In the genomic region with DNA sequence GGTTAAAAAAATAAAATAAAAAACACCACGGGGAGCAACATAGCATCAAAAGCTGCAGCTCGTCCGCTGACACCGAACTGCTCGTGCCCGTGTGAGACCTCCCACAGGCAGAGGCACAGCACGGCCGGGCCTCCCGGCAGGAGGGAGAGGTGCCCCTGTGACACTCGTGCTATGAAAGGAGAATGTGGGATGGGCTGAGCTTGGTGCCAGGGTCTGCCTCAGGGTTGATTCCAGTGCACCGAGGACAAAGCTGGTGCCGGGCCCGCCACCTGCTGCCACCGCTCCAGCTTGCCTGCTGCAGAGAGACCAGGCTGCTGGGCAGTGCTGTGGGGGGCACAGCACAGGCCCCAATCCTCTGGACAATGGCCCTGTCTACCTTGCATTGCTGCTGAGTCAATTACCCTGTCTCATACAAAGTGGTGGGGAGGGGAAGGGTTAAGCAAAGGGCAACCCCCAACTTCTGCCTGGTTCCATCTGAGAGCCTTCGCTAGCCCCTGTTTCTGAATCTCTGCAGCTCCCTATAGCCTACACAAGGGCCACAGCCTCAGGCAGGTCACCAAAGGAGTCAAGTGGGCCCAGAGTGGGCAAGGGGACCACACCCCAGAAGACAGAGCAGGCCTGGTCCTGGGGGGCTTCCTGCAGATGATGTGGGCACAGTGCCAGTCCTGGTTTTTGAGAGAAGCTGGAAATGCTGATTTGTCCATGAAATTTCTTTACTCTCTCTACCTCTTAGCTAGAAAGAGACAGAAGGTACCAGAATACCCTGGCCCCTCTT, we compare ENCODE assay signal across 22 cellular contexts.
DNase-seq lines count a peak whose midpoint lies in the region; ATAC-seq and TF ChIP-seq lines count a peak whose summit lies in the region.
"Had no signal": no experiment of that assay in that cellular context is flagged by ENCODE, and none has a peak within 500 bp of the region (broad histone marks: within the 10 kb centered on the region; RNA-seq: fewer than 3 reads in every experiment).

No MANE protein-coding gene starts in this region.

- H3K9me3 ChIP-seq in left ventricle myocardium inferior (replicated peaks): peaks cover 8% of the 10 kb centered on the region
- H3K9me3 ChIP-seq: MG63, SK-N-SH had no signal

- no peaks in the 10 kb centered on the region for H3K27me3 ChIP-seq in left ventricle myocardium inferior (ENCODE audit: low read depth)
- H3K27me3 ChIP-seq: MG63 had no signal

- H3K4me1 ChIP-seq in left ventricle myocardium inferior: peaks cover 34% of the 10 kb centered on the region

- H3K4me3 ChIP-seq in left ventricle myocardium inferior: peak overlapping the region; percentile 55
- H3K4me3 ChIP-seq: GM23248, MG63 had no signal

- intact Hi-C loops in Right ventricle myocardium inferior (cut with DNase I) (loop anchor here (1.0 to 10.0 kb wide), 3 partner anchors 12 to 278 kb away; no protein-coding TSS in a partner anchor), left ventricle myocardium inferior (cut with micrococcal nuclease) (no loop called here), sciatic nerve (cut with DNase I) (no loop called here)

- TF ChIP-seq CTCF in left ventricle myocardium inferior (IDR thresholded peaks at IDR 0.05; ENCODE audit: borderline replicate concordance): peak; percentile 18

- DNase-seq in Right ventricle myocardium inferior (ENCODE audit: missing footprints): peak; percentile 74
- DNase-seq in left ventricle myocardium inferior: peak; percentile 65
- peak; percentile 35 for DNase-seq in left lobe of liver (ENCODE audit: low spot score)
- DNase-seq in sciatic nerve (ENCODE audit: low spot score): peak; percentile 48
- DNase-seq in NCI-H526 (lab: John Stamatoyannopoulos, UW): no peak
- DNase-seq in DMS 273 treated with DMSO at 0.1 percent for 48 hours (lab: John Stamatoyannopoulos, UW): no peak
- DNase-seq in NCI-H2196 (lab: John Stamatoyannopoulos, UW; ENCODE audit: unreplicated experiment): no peak
- DNase-seq: C1 segment of cervical spinal cord; CD8-positive, alpha-beta memory T cell; DMS79 treated with DMSO at 0.1 percent for 48 hours; GM23248; IMR-90; KG1; MG63; NCI-H1105 treated with DMSO at 0.1 percent for 48 hours; NCI-H2227 treated with DMSO at 0.1 percent for 48 hours; NCI-H69; RPMI8226; SIG-M5; SK-N-SH; SW 1271 had no signal

- ATAC-seq in Right ventricle myocardium inferior (peak; percentile 85), left lobe of liver (no peak), sciatic nerve (no peak), GM21515 (IDR thresholded peaks at IDR 0.05; ENCODE audit: unreplicated experiment) (no peak)

- peak overlapping the region; percentile 95 for H3K27ac ChIP-seq in left ventricle myocardium inferior (replicated peaks)
- H3K27ac ChIP-seq: GM23248 had no signal

- H3K36me3 ChIP-seq in left ventricle myocardium inferior: peaks cover 16% of the 10 kb centered on the region

Comparison
In these comparisons a context has a peak if more than half of its experiments do, and no peak if none do; other contexts are left out.
1. DNase-seq: peak in Right ventricle myocardium inferior (single experiment), left ventricle myocardium inferior (single experiment), left lobe of liver (single experiment) and sciatic nerve (single experiment); none in NCI-H526 (0 of 2), DMS 273 treated with DMSO at 0.1 percent for 48 hours (single experiment) and NCI-H2196 (single experiment).